35 cellular contexts compared by ENCODE assay signal in genomic region chr5:1156754-1157460, GRCh38. TPM values are rescaled to one million over a fixed set of nuclear protein-coding genes. Genes with fewer than 3 reads are reported as not detected.
A peak's percentile ranks its signal among the peaks of the same experiment; 100 is the strongest.
DNase-seq lines count a peak whose midpoint lies in the region; ATAC-seq and TF ChIP-seq lines count a peak whose summit lies in the region.
"Had no signal": no experiment of that assay in that cellular context is flagged by ENCODE, and none has a peak within 500 bp of the region (broad histone marks: within the 10 kb centered on the region; RNA-seq: fewer than 3 reads in every experiment).

No MANE protein-coding gene starts in this region.

- H3K9ac ChIP-seq in endodermal cell (ENCODE audit: extremely low read depth, low read length, poor library complexity, severe bottlenecking), result no peak overlapping the region
- H3K9ac ChIP-seq: KMS-11 had no signal

- H3K9me2 ChIP-seq in GM23338 (ENCODE audit: insufficient read depth), result no peaks in the 10 kb centered on the region

- H3K9me3 Mint-ChIP-seq in GM23338 (peaks cover 9% of the 10 kb centered on the region), endodermal cell (no peaks in the 10 kb centered on the region), nephron progenitor cell (peaks cover 12% of the 10 kb centered on the region)

- H3K36me3 ChIP-seq in GM23338 (ENCODE audit: insufficient read depth) (no peaks in the 10 kb centered on the region), endodermal cell (ENCODE audit: control insufficient read depth, insufficient read depth, low read length) (no peaks in the 10 kb centered on the region), BE2C (no peaks in the 10 kb centered on the region)
- H3K36me3 ChIP-seq: adrenal gland, left ventricle myocardium inferior had no signal

- H3K4me3 ChIP-seq in GM23338 (no peak overlapping the region), endodermal cell (ENCODE audit: low read length) (no peak overlapping the region), BE2C (ENCODE audit: low read depth, low read length) (no peak overlapping the region)
- H3K4me3 ChIP-seq: body of pancreas had no signal

- H3K27me3 ChIP-seq in GM23338 (ENCODE audit: insufficient read depth) (peaks cover 22% of the 10 kb centered on the region), endodermal cell (ENCODE audit: control insufficient read depth, insufficient read depth, low read length, poor library complexity, severe bottlenecking) (peaks cover 33% of the 10 kb centered on the region), BE2C (peaks cover 28% of the 10 kb centered on the region)

- H3K36me3 Mint-ChIP-seq in GM23338 (ENCODE audit: low read depth) (peaks cover 8% of the 10 kb centered on the region; the same call in 1 of the 3 replicates), endodermal cell (ENCODE audit: low read depth) (no peaks in the 10 kb centered on the region), nephron progenitor cell (ENCODE audit: low read depth) (no peaks in the 10 kb centered on the region)

- no peaks in the 10 kb centered on the region for H3K9me3 ChIP-seq in endodermal cell (ENCODE audit: control insufficient read depth, low read length)
- peaks cover 9% of the 10 kb centered on the region for H3K9me3 ChIP-seq in BE2C
- H3K9me3 ChIP-seq: adrenal gland had no signal

- no peaks in the 10 kb centered on the region for H4K20me1 ChIP-seq in GM23338 (replicated peaks; ENCODE audit: insufficient read depth)

- peaks cover 35% of the 10 kb centered on the region for H3K27me3 Mint-ChIP-seq in GM23338 (ENCODE audit: insufficient read depth, low read depth, poor library complexity)
- peaks cover 40% of the 10 kb centered on the region for H3K27me3 Mint-ChIP-seq in endodermal cell (ENCODE audit: insufficient read depth)
- peaks cover 74% of the 10 kb centered on the region for H3K27me3 Mint-ChIP-seq in nephron progenitor cell (ENCODE audit: low read depth, poor library complexity)

- H3F3A ChIP-seq in GM23338 (replicated peaks; ENCODE audit: low read depth), result no peaks in the 10 kb centered on the region

- H3K4me3 Mint-ChIP-seq in GM23338 (peak overlapping the region; percentile 12; the same call in 1 of the 3 replicates), endodermal cell (peak overlapping the region; percentile 19), nephron progenitor cell (peak overlapping the region; percentile 70)

- H3K79me2 ChIP-seq in GM23338 (replicated peaks; ENCODE audit: insufficient read depth), result no peaks in the 10 kb centered on the region

- ATAC-seq in GM23338, result no peak
- ATAC-seq: body of pancreas, HCT116 had no signal

- 92 to 94% methylated on average over 6 to 11 of the region's 11 CpGs for WGBS in endodermal cell (ENCODE audit: insufficient coverage in 1 of 2, insufficient read length in 1 of 2), 2 experiments

- H2AFZ ChIP-seq in GM23338, result no peak overlapping the region

- TF ChIP-seq CTCF in GM23338 (conservative IDR thresholded peaks at IDR 0.05; ENCODE audit: low read depth in 2 of 2), result no peak
- no peak for TF ChIP-seq CTCF in endodermal cell (conservative IDR thresholded peaks at IDR 0.05)
- TF ChIP-seq CTCF in nephron progenitor cell (IDR thresholded peaks at IDR 0.05), result no peak
- no peak for TF ChIP-seq CTCF in BE2C (IDR thresholded peaks at IDR 0.05; ENCODE audit: low read depth, low read length)

- H3K4me2 ChIP-seq in GM23338, result no peak overlapping the region
- H3K4me2 ChIP-seq: KMS-11 had no signal

- no peaks in the 10 kb centered on the region for H3K4me1 Mint-ChIP-seq in GM23338
- peaks cover 40% of the 10 kb centered on the region for H3K4me1 Mint-ChIP-seq in endodermal cell
- peaks cover 26% of the 10 kb centered on the region for H3K4me1 Mint-ChIP-seq in nephron progenitor cell

- H3K4me1 ChIP-seq in GM23338 (ENCODE audit: insufficient read depth) (no peaks in the 10 kb centered on the region), endodermal cell (ENCODE audit: control insufficient read depth, insufficient read depth, low read length) (peaks cover 10% of the 10 kb centered on the region), BE2C (no peaks in the 10 kb centered on the region)

- H3K27ac ChIP-seq in GM23338 (ENCODE audit: low read depth), result no peak overlapping the region
- H3K27ac ChIP-seq in endodermal cell (ENCODE audit: low read depth, low read length), result no peak overlapping the region
- H3K27ac ChIP-seq: 22Rv1, adrenal gland, dorsolateral prefrontal cortex, KMS-11, left ventricle myocardium inferior had no signal

- peak; percentile 28 for DNase-seq in DMS153 (lab: John Stamatoyannopoulos, UW)
- no peak for DNase-seq in DMS153 treated with DMSO at 0.1 percent for 48 hours (lab: John Stamatoyannopoulos, UW; ENCODE audit: unreplicated experiment)
- DNase-seq in GM23338 (ENCODE audit: low spot score), result no peak
- DNase-seq in endodermal cell, result no peak
- no peak for DNase-seq in nephron progenitor cell
- DNase-seq in hippocampal formation (lab: John Stamatoyannopoulos, UW), result no peak
- no peak for DNase-seq in BE2C
- DNase-seq in OCI-M2 (lab: John Stamatoyannopoulos, UW; ENCODE audit: unreplicated experiment), result no peak
- DNase-seq: activated gamma-delta T cell; activated T-cell treated with anti-CD3 and anti-CD28 coated beads for 4 hours; adrenal gland; body of pancreas; CD4-positive, CD25-positive, alpha-beta regulatory T cell; DND-41; dorsolateral prefrontal cortex; left ventricle myocardium inferior; MM.1S; NCI-H1417 treated with DMSO at 0.1 percent for 48 hours; NCI-H2081 treated with DMSO at 0.1 percent for 48 hours; NCI-H345; NCI-H774; posterior cingulate gyrus; RPMI8226; stimulated activated CD4-positive, alpha-beta T cell treated with anti-CD3 and anti-CD28 coated beads, Interleukin-2, amount 100 ng/mL, for 24 hours; substantia nigra had no signal

- no peak overlapping the region for H3K27ac Mint-ChIP-seq in GM23338
- H3K27ac Mint-ChIP-seq in endodermal cell, result no peak overlapping the region
- no peak overlapping the region for H3K27ac Mint-ChIP-seq in nephron progenitor cell

TF ChIP-seq in GM23338, 12 proteins besides CTCF, POLR2A, EP300 and RAD21:
- no peak for TF ChIP-seq STAT1 (IDR thresholded peaks at IDR 0.05; ENCODE audit: unreplicated experiment)
- no peak for TF ChIP-seq POLR2AphosphoS5 (IDR thresholded peaks at IDR 0.05; ENCODE audit: low read depth)
- TF ChIP-seq EZH2phosphoT487 (IDR thresholded peaks at IDR 0.05; ENCODE audit: unreplicated experiment), result no peak
- no peak for TF ChIP-seq ZNF331 (CRISPR knock-in tag; IDR thresholded peaks at IDR 0.05; ENCODE audit: low read depth)

RNA-seq across cellular contexts. Expression of gene SLC6A19, which starts 44.5 kb away (rescaled TPM):
- total RNA-seq in GM23338 (2014; rRNA removed; shearing (Covaris generic)), result not detected in 2 replicates
- not detected in 2 replicates for polyA plus RNA-seq in GM23338 (2016; fragmentation: Nextera tagmentation; extraction: Ambion mirVana)
- total RNA-seq in endodermal cell, result under 1 TPM; 0.09 to 0.15 TPM
- polyA plus RNA-seq in endodermal cell (2013, experiment 1 of 2), result not detected
- not detected for polyA plus RNA-seq in endodermal cell (2013, experiment 2 of 2)
- 1.3 TPM for polyA plus RNA-seq in BE2C (2012; ENCODE audit: insufficient read depth, insufficient read length, low read depth)
- total RNA-seq: adrenal gland; CD4-positive, CD25-positive, alpha-beta regulatory T cell; endothelial cell of umbilical vein; fibroblast of lung; HT-29; left ventricle myocardium inferior; right cardiac atrium; T-helper 1 cell treated with Interleukin-12 subunit alpha and Interleukin-12 subunit beta and Interleukin-4 antibody, amounts not matched to agents 30 ng/mL and 1 ng/mL, for 36 hours; ureter had no signal
- polyA plus RNA-seq: adrenal gland; CD4-positive, CD25-positive, alpha-beta regulatory T cell; endothelial cell of umbilical vein; fibroblast of lung; neural cell; right cardiac atrium had no signal

RNA-seq across cellular contexts. Expression of gene SLC12A7, which starts 45.0 kb away (rescaled TPM):
- 32.2 TPM in 2 replicates for total RNA-seq in GM23338 (2014; rRNA removed; shearing (Covaris generic))
- 7.4 TPM in 2 replicates for polyA plus RNA-seq in GM23338 (2016; fragmentation: Nextera tagmentation; extraction: Ambion mirVana)
- total RNA-seq in endodermal cell, result 10 to 100 TPM; 58.9 to 61.6 TPM
- 45.1 TPM for polyA plus RNA-seq in endodermal cell (2013, experiment 1 of 2)
- 40.0 TPM for polyA plus RNA-seq in endodermal cell (2013, experiment 2 of 2)
- 44.2 TPM for polyA plus RNA-seq in BE2C (2012; ENCODE audit: insufficient read depth, insufficient read length, low read depth)

Comparison
In these comparisons a context has a peak if more than half of its experiments do, and no peak if none do; other contexts are left out.
1. H3K4me3 Mint-ChIP-seq: peak in every context shown above with its lines; median percentile 70 in nephron progenitor cell; 19 in endodermal cell; 12 in GM23338.